20 cellular contexts compared by ENCODE assay signal in the genomic region with DNA sequence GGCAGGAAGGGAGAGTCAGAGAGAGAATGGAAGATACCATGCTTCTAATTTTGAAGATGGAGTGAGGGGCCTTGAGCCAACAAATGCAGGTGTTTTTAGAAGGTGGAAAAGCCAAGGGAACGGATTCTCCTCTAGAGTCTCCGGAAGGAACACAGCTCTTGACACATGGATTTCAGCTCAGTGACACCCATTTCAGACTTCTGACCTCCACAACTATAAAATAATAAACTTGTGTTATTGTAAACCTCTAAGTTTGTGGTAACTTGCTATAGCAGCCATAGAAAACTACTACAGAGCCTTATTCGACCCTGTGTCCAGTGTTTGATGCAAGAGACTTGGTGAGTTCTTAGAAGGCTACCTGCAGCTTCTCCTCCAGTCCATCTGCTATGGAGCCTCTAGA. TPM values are rescaled to one million over a fixed set of nuclear protein-coding genes. Genes with fewer than 3 reads are reported as not detected.
DNase-seq lines count a peak whose midpoint lies in the region; ATAC-seq and TF ChIP-seq lines count a peak whose summit lies in the region.
"Had no signal": no experiment of that assay in that cellular context is flagged by ENCODE, and none has a peak within 500 bp of the region (broad histone marks: within the 10 kb centered on the region; RNA-seq: fewer than 3 reads in every experiment).

No MANE protein-coding gene starts in this region.

- H3K27ac ChIP-seq in CD8-positive, alpha-beta T cell (ENCODE audit: low read depth, low read length), result no peak overlapping the region
- peak overlapping the region; percentile 100 for H3K27ac ChIP-seq in PC-9
- H3K27ac ChIP-seq: BLaER1 had no signal

- no peak overlapping the region for H3K4me2 ChIP-seq in PC-9
- H3K4me2 ChIP-seq: BLaER1 had no signal

- DNase-seq in activated CD8-positive, alpha-beta memory T cell treated with anti-CD3 and anti-CD28 coated beads for 24 hours, result peak; percentile 30
- no peak for DNase-seq in activated CD8-positive, alpha-beta memory T cell treated with anti-CD3 and anti-CD28 coated beads, Interleukin-2, amount 50 U/mL, for 48 hours
- no peak for DNase-seq in CD8-positive, alpha-beta T cell
- DNase-seq in PC-9 (no peak), mucosa of descending colon (no peak)
- DNase-seq: 8988T; ACHN; BE2C; C1 segment of cervical spinal cord; Caco-2; Calu3; CD4-positive, alpha-beta memory T cell; DMS79 treated with DMSO at 0.1 percent for 48 hours; GF-D8 had no signal

- POLR2A ChIA-PET in CD8-positive, alpha-beta T cell (lab: Charles Lee), result no interaction called here
- POLR2A ChIA-PET in PC-9 (lab: Charles Lee; ENCODE audit: unreplicated experiment), result no interaction called here

- H3K27me3 Mint-ChIP-seq in CD8-positive, alpha-beta T cell (ENCODE audit: low read depth), result no peaks in the 10 kb centered on the region
- H3K27me3 Mint-ChIP-seq in stimulated activated memory B cell treated with anti-CD40 and anti-IgM and Interleukin-4, amounts not matched to agents 10 μg/mL and 1 μg/mL and 100 μg/mL, for 72 hours, result peaks cover 32% of the 10 kb centered on the region

- no peak overlapping the region for H3K4me3 Mint-ChIP-seq in CD8-positive, alpha-beta T cell
- no peak overlapping the region for H3K4me3 Mint-ChIP-seq in stimulated activated memory B cell treated with anti-CD40 and anti-IgM and Interleukin-4, amounts not matched to agents 10 μg/mL and 1 μg/mL and 100 μg/mL, for 72 hours
- H3K4me3 Mint-ChIP-seq: CD14-positive monocyte; CD4-positive, alpha-beta memory T cell; CD4-positive, CD25-positive, alpha-beta regulatory T cell had no signal

- no peak overlapping the region for H2AFZ ChIP-seq in PC-9

- H3K27me3 ChIP-seq in CD8-positive, alpha-beta T cell (ENCODE audit: insufficient read depth, low read length), result no peaks in the 10 kb centered on the region
- H3K27me3 ChIP-seq in PC-9 (ENCODE audit: insufficient read depth, low read depth), result no peaks in the 10 kb centered on the region
- H3K27me3 ChIP-seq: BE2C, BLaER1 had no signal

- no peaks in the 10 kb centered on the region for H3K36me3 ChIP-seq in CD8-positive, alpha-beta T cell (ENCODE audit: insufficient read depth, low read length)
- no peaks in the 10 kb centered on the region for H3K36me3 ChIP-seq in PC-9 (ENCODE audit: low read depth)
- no peaks in the 10 kb centered on the region for H3K36me3 ChIP-seq in mucosa of descending colon (ENCODE audit: low read depth)
- H3K36me3 ChIP-seq: BE2C, BLaER1 had no signal

- TF ChIP-seq CTCF in CD8-positive, alpha-beta T cell (IDR thresholded peaks at IDR 0.05), result no peak
- TF ChIP-seq CTCF in PC-9 (conservative IDR thresholded peaks at IDR 0.05) (no peak), mucosa of descending colon (IDR thresholded peaks at IDR 0.05) (no peak)

- H3K4me3 ChIP-seq in CD8-positive, alpha-beta T cell (ENCODE audit: low read depth, low read length), result no peak overlapping the region
- no peak overlapping the region for H3K4me3 ChIP-seq in PC-9
- H3K4me3 ChIP-seq in mucosa of descending colon, result no peak overlapping the region
- H3K4me3 ChIP-seq: BLaER1 had no signal

- ATAC-seq in CD8-positive, alpha-beta T cell, result no peak
- peak; percentile 51 for ATAC-seq in mucosa of descending colon
- no peak for ATAC-seq in stimulated activated memory B cell treated with anti-CD40 and anti-IgM and Interleukin-4, amounts not matched to agents 10 μg/mL and 1 μg/mL and 100 μg/mL, for 72 hours
- no peak for ATAC-seq in HG02870 (IDR thresholded peaks at IDR 0.05; ENCODE audit: unreplicated experiment)

- no peaks in the 10 kb centered on the region for H3K9me3 ChIP-seq in CD8-positive, alpha-beta T cell (ENCODE audit: low read length)
- H3K9me3 ChIP-seq in PC-9 (ENCODE audit: insufficient read depth, low read depth), result no peaks in the 10 kb centered on the region
- no peaks in the 10 kb centered on the region for H3K9me3 ChIP-seq in mucosa of descending colon
- H3K9me3 ChIP-seq: BE2C, BLaER1, Caco-2 had no signal

- H3K4me1 ChIP-seq in CD8-positive, alpha-beta T cell (ENCODE audit: insufficient read depth, low read length), result peaks cover 19% of the 10 kb centered on the region
- peaks cover 79% of the 10 kb centered on the region for H3K4me1 ChIP-seq in PC-9 (replicated peaks; ENCODE audit: insufficient read depth)
- no peaks in the 10 kb centered on the region for H3K4me1 ChIP-seq in mucosa of descending colon (ENCODE audit: low read depth)
- H3K4me1 ChIP-seq: BE2C, Caco-2 had no signal

- CTCF ChIA-PET in CD8-positive, alpha-beta T cell (lab: Charles Lee), result interaction anchor here (0.9 to 1.6 kb wide), 2 partner anchors 58 to 124 kb away, joined by 3 to 5 read pairs; no protein-coding TSS in a partner anchor
- CTCF ChIA-PET in PC-9 (lab: Charles Lee), result no interaction called here

- no TSS peak for BruUV-seq in PC-9 (replicated peaks; lab: Mats Ljungman, UMichigan)

- H3K4me1 Mint-ChIP-seq in CD8-positive, alpha-beta T cell (ENCODE audit: low read depth), result peaks cover 19% of the 10 kb centered on the region
- no peaks in the 10 kb centered on the region for H3K4me1 Mint-ChIP-seq in stimulated activated memory B cell treated with anti-CD40 and anti-IgM and Interleukin-4, amounts not matched to agents 10 μg/mL and 1 μg/mL and 100 μg/mL, for 72 hours

- H3K36me3 Mint-ChIP-seq in CD8-positive, alpha-beta T cell, result no peaks in the 10 kb centered on the region
- no peaks in the 10 kb centered on the region for H3K36me3 Mint-ChIP-seq in stimulated activated memory B cell treated with anti-CD40 and anti-IgM and Interleukin-4, amounts not matched to agents 10 μg/mL and 1 μg/mL and 100 μg/mL, for 72 hours
- H3K36me3 Mint-ChIP-seq: CD14-positive monocyte; CD4-positive, alpha-beta memory T cell; CD4-positive, CD25-positive, alpha-beta regulatory T cell had no signal

- H3K9me2 ChIP-seq in PC-9 (ENCODE audit: insufficient read depth), result no peaks in the 10 kb centered on the region

- no peaks in the 10 kb centered on the region for H4K20me1 ChIP-seq in PC-9 (ENCODE audit: insufficient read depth)
- H4K20me1 ChIP-seq: BLaER1 had no signal

- peak overlapping the region; percentile 70 for H3K27ac Mint-ChIP-seq in CD8-positive, alpha-beta T cell
- H3K27ac Mint-ChIP-seq in stimulated activated memory B cell treated with anti-CD40 and anti-IgM and Interleukin-4, amounts not matched to agents 10 μg/mL and 1 μg/mL and 100 μg/mL, for 72 hours, result no peak overlapping the region
- H3K27ac Mint-ChIP-seq: CD14-positive monocyte had no signal

- H3F3A ChIP-seq in PC-9 (ENCODE audit: insufficient read depth, low read depth), result peaks cover 50% of the 10 kb centered on the region

- H3K79me2 ChIP-seq in PC-9 (ENCODE audit: low read depth), result no peaks in the 10 kb centered on the region

- intact Hi-C loops in CD8-positive, alpha-beta T cell (cut with DNase I, micrococcal nuclease), result no loop called here
- intact Hi-C loops in PC-9 (cut with micrococcal nuclease; ENCODE audit: unreplicated experiment) (loop anchor here (5.0 to 10.0 kb wide), 3 partner anchors 63 to 431 kb away; a partner anchor contains a TSS), mucosa of descending colon (cut with DNase I, micrococcal nuclease) (no loop called here)

- no peaks in the 10 kb centered on the region for H3K9me3 Mint-ChIP-seq in CD8-positive, alpha-beta T cell
- H3K9me3 Mint-ChIP-seq in stimulated activated memory B cell treated with anti-CD40 and anti-IgM and Interleukin-4, amounts not matched to agents 10 μg/mL and 1 μg/mL and 100 μg/mL, for 72 hours, result no peaks in the 10 kb centered on the region
- H3K9me3 Mint-ChIP-seq: CD4-positive, alpha-beta memory T cell had no signal

RNA-seq across cellular contexts. Expression of a gene that starts 7.8 kb away (rescaled TPM):
- not detected for total RNA-seq in CD8-positive, alpha-beta T cell
- total RNA-seq in PC-9 (2021) (not detected in 2 replicates), mucosa of descending colon (not detected)
- total RNA-seq: A673; Caco-2; Calu3; CD4-positive, alpha-beta memory T cell; CD4-positive, CD25-positive, alpha-beta regulatory T cell had no signal

RNA-seq across cellular contexts. Expression of a gene that starts 16.6 kb away (rescaled TPM):
- total RNA-seq in CD8-positive, alpha-beta T cell, result not detected
- total RNA-seq in PC-9 (2021), result 1.0 and 1.7 TPM in 2 replicates
- total RNA-seq in mucosa of descending colon, result not detected
- total RNA-seq: A673; Caco-2; CD4-positive, alpha-beta memory T cell; CD4-positive, CD25-positive, alpha-beta regulatory T cell had no signal

RNA-seq across cellular contexts. Expression of a gene that starts 22.9 kb away (rescaled TPM):
- not detected for total RNA-seq in CD8-positive, alpha-beta T cell
- total RNA-seq in PC-9 (2021) (not detected in 2 replicates), mucosa of descending colon (not detected)
- total RNA-seq: A673; Caco-2; Calu3; CD4-positive, alpha-beta memory T cell; CD4-positive, CD25-positive, alpha-beta regulatory T cell had no signal

RNA-seq across cellular contexts. Expression of a gene that starts 51.8 kb away (rescaled TPM):
- not detected for total RNA-seq in CD8-positive, alpha-beta T cell
- total RNA-seq in PC-9 (2021) (5.0 and 8.4 TPM in 2 replicates), mucosa of descending colon (10 to 100 TPM in 1 of 3 donors, under 1 TPM in 2; 0.17 to 11.9 (median 0.76) TPM)
- total RNA-seq: A673; Caco-2; CD4-positive, CD25-positive, alpha-beta regulatory T cell had no signal
